ENCODE assay signal across 7 cellular contexts in the genomic region with DNA sequence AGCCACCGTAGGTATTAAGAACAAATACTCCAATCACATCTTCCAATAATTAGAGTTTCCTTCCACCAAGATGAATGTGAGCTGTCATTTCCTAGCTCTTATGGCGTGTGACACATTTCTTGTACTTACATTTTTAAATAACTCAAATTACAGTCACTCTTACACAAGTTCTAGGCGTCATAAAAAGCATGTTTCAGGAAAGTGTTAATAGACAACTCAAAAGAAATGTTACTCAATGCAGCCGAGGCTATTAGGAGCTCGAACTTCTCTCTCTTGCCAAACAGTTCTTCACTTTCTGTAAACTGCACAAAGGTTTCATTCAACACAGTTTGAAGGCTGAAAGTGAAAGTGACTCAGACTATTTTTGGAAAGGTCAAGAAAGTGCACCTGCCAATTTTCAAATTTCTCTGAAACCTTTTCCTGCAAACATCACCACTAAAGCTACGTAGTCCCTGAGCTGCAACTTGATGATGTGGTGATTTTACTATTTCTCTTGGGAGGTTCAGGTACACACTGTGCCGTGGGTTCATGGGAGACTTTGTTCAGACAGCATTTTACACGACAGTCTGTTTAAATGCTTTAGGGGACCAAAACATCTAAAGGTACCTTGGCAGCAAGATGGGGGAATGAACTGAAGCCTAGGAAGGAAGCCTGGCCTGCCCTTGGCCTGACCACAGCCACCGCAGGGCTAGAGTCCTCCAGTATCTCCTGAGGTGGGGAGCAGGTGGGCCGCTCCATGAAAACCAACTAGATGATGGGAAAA.
DNase-seq lines count a peak whose midpoint lies in the region; ATAC-seq, FAIRE-seq and TF ChIP-seq lines count a peak whose summit lies in the region.

No MANE protein-coding gene starts in this region.

- CTCF ChIA-PET in OCI-LY7 (lab: Charles Lee; ENCODE audit: unreplicated experiment) (interaction anchor here (1.1 kb wide), 1 partner anchor 114 kb away, joined by 3 read pairs; no protein-coding TSS in a partner anchor), endothelial cell of umbilical vein (lab: Charles Lee) (interaction anchor here (1.1 to 1.2 kb wide), 2 partner anchors 11 to 42 kb away, joined by 3 read pairs; no protein-coding TSS in a partner anchor)

- no peaks in the 10 kb centered on the region for H4K20me1 ChIP-seq in OCI-LY7 (ENCODE audit: insufficient read depth, low read length)
- H4K20me1 ChIP-seq in endothelial cell of umbilical vein (replicated peaks; ENCODE audit: control insufficient read depth, extremely low read depth, insufficient read depth, low read length): no peaks in the 10 kb centered on the region

- TF ChIP-seq CTCF in OCI-LY7 (conservative IDR thresholded peaks at IDR 0.05; ENCODE audit: low read length) (no peak), endothelial cell of umbilical vein (IDR thresholded peaks at IDR 0.05; ENCODE audit: extremely low read depth in 1 of 2, insufficient read depth in 1 of 2, low read depth in 1 of 2, low read length in 2 of 2) (no peak), parathyroid adenoma (IDR thresholded peaks at IDR 0.05) (no peak)

- BruUV-seq in OCI-LY7 (replicated peaks; lab: Mats Ljungman, UMichigan) (no TSS peak), endothelial cell of umbilical vein (replicated peaks; lab: Mats Ljungman, UMichigan) (no TSS peak)

- no peaks in the 10 kb centered on the region for H3K9me1 ChIP-seq in endothelial cell of umbilical vein (replicated peaks; ENCODE audit: control insufficient read depth, extremely low read depth, insufficient read depth, low read length)

- POLR2A ChIA-PET in OCI-LY7 (lab: Charles Lee): interaction anchor here (1.0 to 2.6 kb wide), 7 partner anchors 9 to 153 kb away, joined by 3 to 19 read pairs (median 5); no protein-coding TSS in a partner anchor
- POLR2A ChIA-PET in endothelial cell of umbilical vein (lab: Charles Lee): no interaction called here

- H3K4me1 ChIP-seq in OCI-LY7 (ENCODE audit: insufficient read depth, low read length, poor library complexity, severe bottlenecking) (peaks cover 48% of the 10 kb centered on the region), endothelial cell of umbilical vein (ENCODE audit: control insufficient read depth, extremely low read depth, insufficient read depth, low read length) (no peaks in the 10 kb centered on the region), parathyroid adenoma (peaks cover 16% of the 10 kb centered on the region)

- no peak for FAIRE-seq in endothelial cell of umbilical vein (lab: Jason Lieb, UNC)

- intact Hi-C loops in OCI-LY7 (cut with micrococcal nuclease; ENCODE audit: unreplicated experiment): loop anchor here (1.0 to 5.0 kb wide), 2 partner anchors 16 to 154 kb away; a partner anchor contains a TSS
- intact Hi-C loops in endothelial cell of umbilical vein (cut with micrococcal nuclease): no loop called here

- no peaks in the 10 kb centered on the region; the same call in 1 of the 2 replicates for H3K36me3 ChIP-seq in OCI-LY7 (ENCODE audit: insufficient read depth, low read length)
- H3K36me3 ChIP-seq in endothelial cell of umbilical vein (ENCODE audit: control insufficient read depth in 2 of 2, extremely low read depth in 1 of 2, insufficient read depth in 2 of 2, low read length in 2 of 2): no peaks in the 10 kb centered on the region
- H3K36me3 ChIP-seq in parathyroid adenoma (ENCODE audit: control insufficient read depth, insufficient read depth, low read length): no peaks in the 10 kb centered on the region

- H3K4me3 ChIP-seq in OCI-LY7 (ENCODE audit: low read depth, low read length, poor library complexity, severe bottlenecking): peak overlapping the region; percentile 51
- H3K4me3 ChIP-seq in endothelial cell of umbilical vein (replicated peaks in 1 of 3; ENCODE audit: insufficient read depth in 1 of 3, low read depth in 1 of 3, low read length in 3 of 3): no peak overlapping the region
- no peak overlapping the region for H3K4me3 ChIP-seq in parathyroid adenoma (ENCODE audit: low read depth, low read length)

- H2AFZ ChIP-seq in OCI-LY7 (ENCODE audit: low read length): peak overlapping the region; percentile 92
- H2AFZ ChIP-seq in endothelial cell of umbilical vein (ENCODE audit: low read depth, low read length): no peak overlapping the region
- peak overlapping the region; percentile 33 for H2AFZ ChIP-seq in parathyroid adenoma

- H3K27ac ChIP-seq in OCI-LY7 (ENCODE audit: low read depth, low read length, poor library complexity, severe bottlenecking) (peak overlapping the region; percentile 95), endothelial cell of umbilical vein (ENCODE audit: insufficient read depth, low read depth, low read length) (no peak overlapping the region), parathyroid adenoma (peak overlapping the region; percentile 60)

- peak; percentile 75 for ATAC-seq in GM18870 (IDR thresholded peaks at IDR 0.05; ENCODE audit: unreplicated experiment)
- ATAC-seq in HG02840 (IDR thresholded peaks at IDR 0.05; ENCODE audit: low FRiP score, unreplicated experiment): peak; percentile 73

- TF ChIP-seq POLR2A in endothelial cell of umbilical vein (IDR thresholded peaks at IDR 0.05; ENCODE audit: low read depth, low read length): no peak

- dilution Hi-C loops in endothelial cell of umbilical vein (cut with MboI; ENCODE audit: extremely low pct_ligation_motif_present, low sequenced_read_pairs): no loop called here

- H3K27me3 ChIP-seq in endothelial cell of umbilical vein (ENCODE audit: control insufficient read depth in 2 of 2, insufficient read depth in 2 of 2, low read length in 2 of 2) (no peaks in the 10 kb centered on the region), parathyroid adenoma (ENCODE audit: control insufficient read depth, insufficient read depth, low read length) (no peaks in the 10 kb centered on the region)

- no peaks in the 10 kb centered on the region for H3K9me2 ChIP-seq in OCI-LY7 (ENCODE audit: insufficient read depth, low read length)

- H3K9ac ChIP-seq in endothelial cell of umbilical vein (replicated peaks; ENCODE audit: extremely low read depth, insufficient read depth, low read length) (no peak overlapping the region), parathyroid adenoma (no peak overlapping the region)

- peak; percentile 94 for DNase-seq in OCI-LY7 (ENCODE audit: low spot score)
- peak; percentile 21 for DNase-seq in endothelial cell of umbilical vein (ENCODE audit: low read depth, low spot score)
- no peak for DNase-seq in NCI-H2227 (lab: John Stamatoyannopoulos, UW; ENCODE audit: unreplicated experiment)
- no peak for DNase-seq in NCI-H1930 (lab: John Stamatoyannopoulos, UW)

- H3K9me3 ChIP-seq in OCI-LY7 (ENCODE audit: low read length): peaks cover 10% of the 10 kb centered on the region; the same call in 1 of the 2 replicates
- no peaks in the 10 kb centered on the region for H3K9me3 ChIP-seq in endothelial cell of umbilical vein (replicated peaks; ENCODE audit: control insufficient read depth, insufficient read depth, low read length)
- H3K9me3 ChIP-seq in parathyroid adenoma (ENCODE audit: control insufficient read depth, low read length): no peaks in the 10 kb centered on the region

- H3K79me2 ChIP-seq in OCI-LY7 (ENCODE audit: insufficient read depth, low read depth, low read length): no peaks in the 10 kb centered on the region
- H3K79me2 ChIP-seq in endothelial cell of umbilical vein (ENCODE audit: control insufficient read depth, insufficient read depth, low read length): no peaks in the 10 kb centered on the region
- H3K79me2 ChIP-seq in parathyroid adenoma: no peaks in the 10 kb centered on the region

- H3K4me2 ChIP-seq in OCI-LY7 (ENCODE audit: low read length) (peak overlapping the region; percentile 83), endothelial cell of umbilical vein (ENCODE audit: insufficient read depth, low read length) (no peak overlapping the region), parathyroid adenoma (ENCODE audit: low read length) (peak overlapping the region; percentile 18)

TF ChIP-seq in endothelial cell of umbilical vein, 7 proteins besides CTCF, POLR2A, EP300 and RAD21:
- TF ChIP-seq MYC (IDR thresholded peaks at IDR 0.05; ENCODE audit: low read depth, low read length) (no peak), POLR2AphosphoS5 (IDR thresholded peaks at IDR 0.05; ENCODE audit: insufficient read depth, low read depth, low read length) (no peak), JUN (IDR thresholded peaks at IDR 0.05; ENCODE audit: borderline replicate concordance, insufficient read depth, insufficient read length, low read depth) (no peak), FOS (IDR thresholded peaks at IDR 0.05; ENCODE audit: borderline replicate concordance, insufficient read depth, low read length) (no peak), GATA2 (IDR thresholded peaks at IDR 0.05; ENCODE audit: insufficient read depth, insufficient read length, low read depth, low read length) (no peak), EZH2 (IDR thresholded peaks at IDR 0.05; ENCODE audit: borderline replicate concordance, low read depth, low read length, severe bottlenecking) (no peak)
- TF ChIP-seq, protein P1, sequence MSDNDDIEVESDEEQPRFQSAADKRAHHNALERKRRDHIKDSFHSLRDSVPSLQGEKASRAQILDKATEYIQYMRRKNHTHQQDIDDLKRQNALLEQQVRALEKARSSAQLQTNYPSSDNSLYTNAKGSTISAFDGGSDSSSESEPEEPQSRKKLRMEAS (IDR thresholded peaks at IDR 0.05; ENCODE audit: insufficient read depth, insufficient read length): no peak
TF ChIP-seq in endothelial cell of umbilical vein: peak in this region for 0.

Comparison
In these comparisons a context has a peak if more than half of its experiments do, and no peak if none do; other contexts are left out.
1. DNase-seq: peak in OCI-LY7 (single experiment) and endothelial cell of umbilical vein (single experiment); none in NCI-H2227 (single experiment) and NCI-H1930 (0 of 2).